Comparison of ENCODE assay signal across 17 cellular contexts in genomic region chr10:48398261-48398660, GRCh38.
DNase-seq lines count a peak whose midpoint lies in the region; ATAC-seq and TF ChIP-seq lines count a peak whose summit lies in the region.
"Had no signal": no experiment of that assay in that cellular context is flagged by ENCODE, and none has a peak within 500 bp of the region (broad histone marks: within the 10 kb centered on the region; RNA-seq: fewer than 3 reads in every experiment).

No MANE protein-coding gene starts in this region.

- H3K27ac ChIP-seq in HUES48 (ENCODE audit: low read depth, low read length), result peak overlapping the region; percentile 84
- peak overlapping the region in 33 of 59 donors; percentile 5 to 78 (median 57) for H3K27ac ChIP-seq in dorsolateral prefrontal cortex
- H3K27ac ChIP-seq in neural progenitor cell, result no peak overlapping the region
- H3K27ac ChIP-seq in CD4-positive, alpha-beta T cell (ENCODE audit: low read depth, low read length), result no peak overlapping the region
- H3K27ac ChIP-seq: BLaER1 had no signal

- H3K9me3 ChIP-seq in Caco-2 (no peaks in the 10 kb centered on the region), HUES48 (ENCODE audit: control insufficient read depth, insufficient read depth, low read length) (no peaks in the 10 kb centered on the region), neural progenitor cell (ENCODE audit: low read depth) (no peaks in the 10 kb centered on the region)
- H3K9me3 ChIP-seq in CD4-positive, alpha-beta T cell (ENCODE audit: control insufficient read depth, low read length), result no peaks in the 10 kb centered on the region
- H3K9me3 ChIP-seq: BLaER1 had no signal

- no TSS peak for BruUV-seq in Caco-2 (replicated peaks; lab: Mats Ljungman, UMichigan)

- H3K4me1 Mint-ChIP-seq in Caco-2 (ENCODE audit: low read depth, unreplicated experiment) (peaks cover 32% of the 10 kb centered on the region), neural progenitor cell (peaks cover 33% of the 10 kb centered on the region)
- H3K4me1 Mint-ChIP-seq in CD4-positive, alpha-beta T cell (ENCODE audit: low read depth), result peaks cover 28% of the 10 kb centered on the region

- peaks cover 28% of the 10 kb centered on the region for H3F3A ChIP-seq in neural progenitor cell (ENCODE audit: low read depth)

- H3K27ac Mint-ChIP-seq in Caco-2 (ENCODE audit: unreplicated experiment), result peak overlapping the region; percentile 50
- H3K27ac Mint-ChIP-seq in neural progenitor cell, result no peak overlapping the region
- H3K27ac Mint-ChIP-seq in CD4-positive, alpha-beta T cell, result no peak overlapping the region

- POLR2A ChIA-PET in Caco-2 (lab: Charles Lee), result no interaction called here
- POLR2A ChIA-PET in CD4-positive, alpha-beta T cell (lab: Charles Lee), result no interaction called here

- H4K20me1 ChIP-seq in neural progenitor cell (ENCODE audit: low read depth), result peaks cover 73% of the 10 kb centered on the region

- no peaks in the 10 kb centered on the region for H3K27me3 ChIP-seq in Caco-2 (replicated peaks; ENCODE audit: control insufficient read depth, insufficient read depth, low read length)
- H3K27me3 ChIP-seq in HUES48 (ENCODE audit: control insufficient read depth, insufficient read depth, low read length), result no peaks in the 10 kb centered on the region
- no peaks in the 10 kb centered on the region for H3K27me3 ChIP-seq in dorsolateral prefrontal cortex
- no peaks in the 10 kb centered on the region for H3K27me3 ChIP-seq in neural progenitor cell
- H3K27me3 ChIP-seq in CD4-positive, alpha-beta T cell (ENCODE audit: control insufficient read depth, insufficient read depth, low read length), result no peaks in the 10 kb centered on the region
- H3K27me3 ChIP-seq: BLaER1 had no signal

- no peak for DNase-seq in Caco-2
- no peak for DNase-seq in dorsolateral prefrontal cortex
- no peak for DNase-seq in neural progenitor cell (ENCODE audit: low spot score)
- DNase-seq in CD4-positive, alpha-beta T cell, result no peak
- no peak for DNase-seq in stimulated activated CD4-positive, alpha-beta T cell treated with anti-CD3 and anti-CD28 coated beads, Interleukin-4, amount 100 ng/mL, for 24 hours
- DNase-seq in GM19238 (ENCODE audit: insufficient read length, low spot score), result no peak
- DNase-seq: 8988T, AML-193, Calu3, DMS 273 treated with DMSO at 0.1 percent for 48 hours, HCEC 1CT, IMR-90 had no signal

- ATAC-seq in CD4-positive, alpha-beta T cell (ENCODE audit: poor library complexity), result no peak
- no peak for ATAC-seq in HG03521 (IDR thresholded peaks at IDR 0.05; ENCODE audit: unreplicated experiment)

- H3K79me2 ChIP-seq in neural progenitor cell (ENCODE audit: low read depth), result peaks cover 88% of the 10 kb centered on the region

- intact Hi-C loops in Caco-2 (cut with micrococcal nuclease; ENCODE audit: unreplicated experiment), result no loop called here
- intact Hi-C loops in dorsolateral prefrontal cortex (cut with DNase I), result no loop called here
- intact Hi-C loops in CD4-positive, alpha-beta T cell (cut with DNase I, micrococcal nuclease), result no loop called here

- H3K9me3 Mint-ChIP-seq in Caco-2 (ENCODE audit: unreplicated experiment), result no peaks in the 10 kb centered on the region
- no peaks in the 10 kb centered on the region for H3K9me3 Mint-ChIP-seq in neural progenitor cell
- H3K9me3 Mint-ChIP-seq in CD4-positive, alpha-beta T cell, result no peaks in the 10 kb centered on the region
- H3K9me3 Mint-ChIP-seq: GM23338 had no signal

- H2AFZ ChIP-seq in neural progenitor cell (replicated peaks), result no peak overlapping the region
- H2AFZ ChIP-seq: GM23338 had no signal

- H3K4me3 ChIP-seq in Caco-2 (ENCODE audit: low read depth, low read length), result no peak overlapping the region
- no peak overlapping the region for H3K4me3 ChIP-seq in HUES48 (ENCODE audit: low read depth, low read length)
- no peak overlapping the region for H3K4me3 ChIP-seq in dorsolateral prefrontal cortex
- no peak overlapping the region for H3K4me3 ChIP-seq in neural progenitor cell
- H3K4me3 ChIP-seq: BLaER1, GM12878, GM23338 had no signal

- H3K27me3 Mint-ChIP-seq in Caco-2 (ENCODE audit: insufficient read depth, unreplicated experiment) (no peaks in the 10 kb centered on the region), neural progenitor cell (ENCODE audit: insufficient read depth, low read depth) (no peaks in the 10 kb centered on the region)
- H3K27me3 Mint-ChIP-seq in CD4-positive, alpha-beta T cell, result no peaks in the 10 kb centered on the region

- H3K4me3 Mint-ChIP-seq in Caco-2 (ENCODE audit: unreplicated experiment), result no peak overlapping the region
- no peak overlapping the region for H3K4me3 Mint-ChIP-seq in neural progenitor cell
- no peak overlapping the region for H3K4me3 Mint-ChIP-seq in CD4-positive, alpha-beta T cell

- CTCF ChIA-PET in Caco-2 (lab: Charles Lee), result no interaction called here
- CTCF ChIA-PET in CD4-positive, alpha-beta T cell (lab: Charles Lee), result no interaction called here

- H3K36me3 ChIP-seq in Caco-2 (ENCODE audit: control insufficient read depth, insufficient read depth, low read length), result no peaks in the 10 kb centered on the region
- no peaks in the 10 kb centered on the region for H3K36me3 ChIP-seq in HUES48 (ENCODE audit: control insufficient read depth, insufficient read depth, low read length)
- H3K36me3 ChIP-seq in neural progenitor cell, result no peaks in the 10 kb centered on the region
- H3K36me3 ChIP-seq: BLaER1 had no signal

- H3K4me1 ChIP-seq in Caco-2 (peaks cover 41% of the 10 kb centered on the region), HUES48 (ENCODE audit: control insufficient read depth, insufficient read depth, low read length) (peaks cover 35% of the 10 kb centered on the region), neural progenitor cell (peaks cover 20% of the 10 kb centered on the region)
- H3K4me1 ChIP-seq: BLaER1 had no signal

- TF ChIP-seq CTCF in Caco-2 (IDR thresholded peaks at IDR 0.05; ENCODE audit: insufficient read depth in 1 of 2, low read depth in 1 of 2, low read length in 1 of 2, severe bottlenecking in 1 of 2, unreplicated experiment in 1 of 2) (no peak), dorsolateral prefrontal cortex (IDR thresholded peaks at IDR 0.05 in 54 of 56, conservative IDR thresholded peaks at IDR 0.05 in 2 of 56; ENCODE audit: low read depth in 1 of 56, partially characterized antibody in 56 of 56) (no peak), neural progenitor cell (IDR thresholded peaks at IDR 0.05) (no peak)
- TF ChIP-seq CTCF in CD4-positive, alpha-beta T cell (IDR thresholded peaks at IDR 0.05), result no peak

- H3K36me3 Mint-ChIP-seq in Caco-2 (ENCODE audit: insufficient read depth, unreplicated experiment) (no peaks in the 10 kb centered on the region), neural progenitor cell (peaks cover 1% of the 10 kb centered on the region)
- H3K36me3 Mint-ChIP-seq in CD4-positive, alpha-beta T cell (ENCODE audit: low read depth), result peaks cover 7% of the 10 kb centered on the region

- H3K9ac ChIP-seq in HUES48 (ENCODE audit: low read depth, low read length) (no peak overlapping the region), neural progenitor cell (no peak overlapping the region)
- H3K9ac ChIP-seq: BLaER1 had no signal

- H3K4me2 ChIP-seq in neural progenitor cell, result peak overlapping the region; percentile 55
- H3K4me2 ChIP-seq: BLaER1 had no signal

Comparison
In these comparisons a context has a peak if more than half of its experiments do, and no peak if none do; other contexts are left out.
1. H3K27ac ChIP-seq: peak in HUES48 (single experiment) and dorsolateral prefrontal cortex (33 of 59); none in neural progenitor cell (single experiment) and CD4-positive, alpha-beta T cell (single experiment).